Comparison of ENCODE assay signal across 3 cellular contexts in the genomic region with DNA sequence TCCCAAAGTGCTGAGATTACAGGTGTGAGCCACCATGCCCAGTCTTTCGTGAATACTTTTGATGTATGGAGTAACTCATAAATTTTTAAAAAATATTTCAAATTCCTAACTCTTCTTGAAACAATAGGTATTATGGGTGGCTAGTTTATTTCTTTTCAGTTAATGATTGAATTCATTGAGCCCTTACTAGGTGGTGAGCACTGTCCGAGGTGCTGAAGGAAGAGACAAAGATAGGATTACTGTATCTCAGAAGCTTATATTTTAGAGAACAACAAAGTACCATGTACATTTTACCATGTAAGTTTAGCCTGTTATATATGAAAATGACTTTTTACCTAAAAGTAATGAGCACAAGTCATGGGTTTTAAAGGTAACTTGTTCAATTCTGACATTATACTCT.
TF ChIP-seq lines count a peak whose summit lies in the region.

No MANE protein-coding gene starts in this region.

TF ChIP-seq in SK-N-SH, 30 proteins besides CTCF, POLR2A, EP300 and RAD21:
- TF ChIP-seq, protein P1, sequence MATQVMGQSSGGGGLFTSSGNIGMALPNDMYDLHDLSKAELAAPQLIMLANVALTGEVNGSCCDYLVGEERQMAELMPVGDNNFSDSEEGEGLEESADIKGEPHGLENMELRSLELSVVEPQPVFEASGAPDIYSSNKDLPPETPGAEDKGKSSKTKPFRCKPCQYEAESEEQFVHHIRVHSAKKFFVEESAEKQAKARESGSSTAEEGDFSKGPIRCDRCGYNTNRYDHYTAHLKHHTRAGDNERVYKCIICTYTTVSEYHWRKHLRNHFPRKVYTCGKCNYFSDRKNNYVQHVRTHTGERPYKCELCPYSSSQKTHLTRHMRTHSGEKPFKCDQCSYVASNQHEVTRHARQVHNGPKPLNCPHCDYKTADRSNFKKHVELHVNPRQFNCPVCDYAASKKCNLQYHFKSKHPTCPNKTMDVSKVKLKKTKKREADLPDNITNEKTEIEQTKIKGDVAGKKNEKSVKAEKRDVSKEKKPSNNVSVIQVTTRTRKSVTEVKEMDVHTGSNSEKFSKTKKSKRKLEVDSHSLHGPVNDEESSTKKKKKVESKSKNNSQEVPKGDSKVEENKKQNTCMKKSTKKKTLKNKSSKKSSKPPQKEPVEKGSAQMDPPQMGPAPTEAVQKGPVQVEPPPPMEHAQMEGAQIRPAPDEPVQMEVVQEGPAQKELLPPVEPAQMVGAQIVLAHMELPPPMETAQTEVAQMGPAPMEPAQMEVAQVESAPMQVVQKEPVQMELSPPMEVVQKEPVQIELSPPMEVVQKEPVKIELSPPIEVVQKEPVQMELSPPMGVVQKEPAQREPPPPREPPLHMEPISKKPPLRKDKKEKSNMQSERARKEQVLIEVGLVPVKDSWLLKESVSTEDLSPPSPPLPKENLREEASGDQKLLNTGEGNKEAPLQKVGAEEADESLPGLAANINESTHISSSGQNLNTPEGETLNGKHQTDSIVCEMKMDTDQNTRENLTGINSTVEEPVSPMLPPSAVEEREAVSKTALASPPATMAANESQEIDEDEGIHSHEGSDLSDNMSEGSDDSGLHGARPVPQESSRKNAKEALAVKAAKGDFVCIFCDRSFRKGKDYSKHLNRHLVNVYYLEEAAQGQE (IDR thresholded peaks at IDR 0.05; ENCODE audit: low read depth, low read length) = peak; percentile 67; the same call in 1 of the 2 replicates
- TF ChIP-seq TEAD4 (IDR thresholded peaks at IDR 0.05; ENCODE audit: borderline replicate concordance, insufficient read depth) = no peak
TF ChIP-seq in SK-N-SH: peak in this region for 1.

TF ChIP-seq in SK-N-SH treated with all-trans-retinoic acid at 6 μM for 48 hours, 23 proteins besides CTCF, POLR2A, EP300 and RAD21 (continued from another document):
- TF ChIP-seq, protein P2, sequence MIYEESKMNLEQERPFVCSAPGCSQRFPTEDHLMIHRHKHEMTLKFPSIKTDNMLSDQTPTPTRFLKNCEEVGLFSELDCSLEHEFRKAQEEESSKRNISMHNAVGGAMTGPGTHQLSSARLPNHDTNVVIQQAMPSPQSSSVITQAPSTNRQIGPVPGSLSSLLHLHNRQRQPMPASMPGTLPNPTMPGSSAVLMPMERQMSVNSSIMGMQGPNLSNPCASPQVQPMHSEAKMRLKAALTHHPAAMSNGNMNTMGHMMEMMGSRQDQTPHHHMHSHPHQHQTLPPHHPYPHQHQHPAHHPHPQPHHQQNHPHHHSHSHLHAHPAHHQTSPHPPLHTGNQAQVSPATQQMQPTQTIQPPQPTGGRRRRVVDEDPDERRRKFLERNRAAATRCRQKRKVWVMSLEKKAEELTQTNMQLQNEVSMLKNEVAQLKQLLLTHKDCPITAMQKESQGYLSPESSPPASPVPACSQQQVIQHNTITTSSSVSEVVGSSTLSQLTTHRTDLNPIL (CRISPR knock-in tag; IDR thresholded peaks at IDR 0.05; ENCODE audit: low read depth) = no peak
- no peak for TF ChIP-seq ZFP3 (CRISPR knock-in tag; IDR thresholded peaks at IDR 0.05)
- no peak for TF ChIP-seq ISL1 (CRISPR knock-in tag; IDR thresholded peaks at IDR 0.05)
- no peak for TF ChIP-seq CSDC2 (CRISPR knock-in tag; IDR thresholded peaks at IDR 0.05)
- no peak for TF ChIP-seq PPARA (CRISPR knock-in tag; IDR thresholded peaks at IDR 0.05; ENCODE audit: borderline replicate concordance)
- no peak for TF ChIP-seq TCF4 (CRISPR knock-in tag; IDR thresholded peaks at IDR 0.05; ENCODE audit: borderline replicate concordance)
- TF ChIP-seq SNAI2 (CRISPR knock-in tag; IDR thresholded peaks at IDR 0.05) = no peak
- no peak for TF ChIP-seq ARNTL (CRISPR knock-in tag; IDR thresholded peaks at IDR 0.05; ENCODE audit: borderline replicate concordance, low read depth)
- TF ChIP-seq ZNF8 (CRISPR knock-in tag; IDR thresholded peaks at IDR 0.05) = no peak

TF ChIP-seq in Ishikawa, 13 proteins besides CTCF, POLR2A, EP300 and RAD21 (continued from another document):
- TF ChIP-seq, protein P1 (IDR thresholded peaks at IDR 0.05; ENCODE audit: low read depth) = peak; percentile 82
